Comparison of ENCODE assay signal across 24 cellular contexts in genomic region chr11:18771266-18772035, GRCh38. TPM values are rescaled to one million over a fixed set of nuclear protein-coding genes. Genes with fewer than 3 reads are reported as not detected.
DNase-seq lines count a peak whose midpoint lies in the region; ATAC-seq, FAIRE-seq and TF ChIP-seq lines count a peak whose summit lies in the region.
"Had no signal": no experiment of that assay in that cellular context is flagged by ENCODE, and none has a peak within 500 bp of the region (broad histone marks: within the 10 kb centered on the region; RNA-seq: fewer than 3 reads in every experiment).

No MANE protein-coding gene starts in this region.

- TF ChIP-seq RAD21 in GM12878 (IDR thresholded peaks at IDR 0.05; ENCODE audit: insufficient read depth, low read depth, low read length): no peak

- no peak overlapping the region for H3K4me3 ChIP-seq in GM12878
- H3K4me3 ChIP-seq in CD8-positive, alpha-beta T cell (ENCODE audit: low read depth, low read length): no peak overlapping the region
- H3K4me3 ChIP-seq: BLaER1 had no signal

- no peak for TF ChIP-seq EP300 in GM12878 (IDR thresholded peaks at IDR 0.05; ENCODE audit: borderline replicate concordance in 1 of 2, control insufficient read depth in 1 of 2, low read depth in 2 of 2, low read length in 2 of 2)

- CTCF ChIA-PET in GM12878 (lab: Yijun Ruan, JAX): interaction anchor here (0.8 to 24.2 kb wide), 10 partner anchors 9 to 527 kb away, joined by 3 to 494 read pairs (median 4); no protein-coding TSS in a partner anchor
- CTCF ChIA-PET in CD4-positive, alpha-beta T cell (lab: Charles Lee): no interaction called here
- CTCF ChIA-PET in CD8-positive, alpha-beta T cell (lab: Charles Lee): interaction anchor here (1.3 to 1.8 kb wide), 3 partner anchors 9 to 663 kb away, joined by 3 to 5 read pairs (median 3); no protein-coding TSS in a partner anchor

- 68% methylated on average over 13 of the region's 13 CpGs for WGBS in GM12878 (ENCODE audit: insufficient coverage, insufficient replicate concordance, low lambda C conversion rate, missing lambda C conversion rate)

- no TSS peak for BruUV-seq in GM12878 (replicated peaks; lab: Mats Ljungman, UMichigan)

- no peaks in the 10 kb centered on the region; the same call in 2 of the 3 replicates for H3K9me3 ChIP-seq in GM12878 (replicated peaks; ENCODE audit: control insufficient read depth, insufficient read depth, low read length)
- no peaks in the 10 kb centered on the region for H3K9me3 ChIP-seq in CD4-positive, alpha-beta T cell (ENCODE audit: control insufficient read depth, low read length)
- H3K9me3 ChIP-seq in CD8-positive, alpha-beta T cell (ENCODE audit: low read length): no peaks in the 10 kb centered on the region
- H3K9me3 ChIP-seq: BLaER1 had no signal

- intact Hi-C loops in GM12878 (cut with micrococcal nuclease; ENCODE audit: unreplicated experiment): no loop called here
- intact Hi-C loops in CD4-positive, alpha-beta T cell (cut with DNase I, micrococcal nuclease): no loop called here
- intact Hi-C loops in CD8-positive, alpha-beta T cell (cut with DNase I, micrococcal nuclease): no loop called here

- no peak for FAIRE-seq in GM12878 (lab: Jason Lieb, UNC)

- no peak for TF ChIP-seq POLR2A in GM12878 (IDR thresholded peaks at IDR 0.05; ENCODE audit: low read depth, low read length)

- no peaks in the 10 kb centered on the region for H3K27me3 ChIP-seq in GM12878 (replicated peaks in 1 of 2; ENCODE audit: control insufficient read depth in 2 of 2, insufficient read depth in 2 of 2, low read length in 1 of 2)
- peaks cover 7% of the 10 kb centered on the region for H3K27me3 ChIP-seq in foreskin keratinocyte
- H3K27me3 ChIP-seq in CD4-positive, alpha-beta T cell (ENCODE audit: control insufficient read depth, insufficient read depth, low read length): no peaks in the 10 kb centered on the region
- H3K27me3 ChIP-seq in CD8-positive, alpha-beta T cell (ENCODE audit: insufficient read depth, low read length): no peaks in the 10 kb centered on the region
- H3K27me3 ChIP-seq: BLaER1 had no signal

- no peaks in the 10 kb centered on the region for H3K36me3 Mint-ChIP-seq in CD4-positive, alpha-beta T cell (ENCODE audit: low read depth)
- H3K36me3 Mint-ChIP-seq in CD8-positive, alpha-beta T cell: no peaks in the 10 kb centered on the region
- H3K36me3 Mint-ChIP-seq: CD4-positive, alpha-beta memory T cell had no signal

- SMC1A ChIA-PET in GM12878 (lab: Charles Lee; ENCODE audit: uncharacterized antibody, unreplicated experiment): interaction anchor here (0.9 to 1.9 kb wide), 6 partner anchors 9 to 49 kb away, joined by 3 to 5 read pairs (median 4); no protein-coding TSS in a partner anchor

- H3K9me3 Mint-ChIP-seq in CD4-positive, alpha-beta T cell: no peaks in the 10 kb centered on the region
- H3K9me3 Mint-ChIP-seq in CD8-positive, alpha-beta T cell: no peaks in the 10 kb centered on the region
- H3K9me3 Mint-ChIP-seq: CD4-positive, alpha-beta memory T cell had no signal

- no peaks in the 10 kb centered on the region for H4K20me1 ChIP-seq in GM12878 (ENCODE audit: control insufficient read depth, insufficient read depth)
- H4K20me1 ChIP-seq: BLaER1 had no signal

- H3K4me1 ChIP-seq in GM12878 (ENCODE audit: control insufficient read depth, insufficient read depth, low read length) (peaks cover 38% of the 10 kb centered on the region), foreskin keratinocyte (no peaks in the 10 kb centered on the region)
- no peaks in the 10 kb centered on the region for H3K4me1 ChIP-seq in CD8-positive, alpha-beta T cell (ENCODE audit: insufficient read depth, low read length)

- H3K9ac ChIP-seq in GM12878 (ENCODE audit: control insufficient read depth, insufficient read depth, low read length): no peak overlapping the region
- H3K9ac ChIP-seq: BLaER1 had no signal

- in situ Hi-C loops in GM12878 (cut with MboI): no loop called here

- H3K79me2 ChIP-seq in GM12878 (ENCODE audit: control insufficient read depth, insufficient read depth, low read length): no peaks in the 10 kb centered on the region

- H3K27ac ChIP-seq in GM12878 (ENCODE audit: control insufficient read depth, insufficient read depth) (no peak overlapping the region), foreskin keratinocyte (no peak overlapping the region)
- H3K27ac ChIP-seq in CD4-positive, alpha-beta T cell (ENCODE audit: low read depth, low read length): no peak overlapping the region
- no peak overlapping the region for H3K27ac ChIP-seq in CD8-positive, alpha-beta T cell (ENCODE audit: low read depth, low read length)
- H3K27ac ChIP-seq: 22Rv1, BLaER1 had no signal

- POLR2A ChIA-PET in GM12878 (lab: Charles Lee): interaction anchor here (1.5 kb wide), 1 partner anchor 23 kb away, joined by 5 read pairs; no protein-coding TSS in a partner anchor
- POLR2A ChIA-PET in CD4-positive, alpha-beta T cell (lab: Charles Lee): no interaction called here
- POLR2A ChIA-PET in CD8-positive, alpha-beta T cell (lab: Charles Lee): interaction anchor here (0.7 kb wide), 1 partner anchor 23 kb away, joined by 3 read pairs; no protein-coding TSS in a partner anchor

- H3K27ac Mint-ChIP-seq in CD4-positive, alpha-beta T cell: no peak overlapping the region
- no peak overlapping the region for H3K27ac Mint-ChIP-seq in CD8-positive, alpha-beta T cell
- H3K27ac Mint-ChIP-seq: HFFc6 had no signal

- peak; percentile 10 for DNase-seq in DMS53 (lab: John Stamatoyannopoulos, UW)
- no peak for DNase-seq in DMS53 treated with DMSO at 0.1 percent for 48 hours (lab: John Stamatoyannopoulos, UW; ENCODE audit: unreplicated experiment)
- DNase-seq in GM12878 (ENCODE audit: low read depth, low spot score): no peak
- DNase-seq in foreskin keratinocyte: peak in 1 of 2 donors; percentile 71
- peak; percentile 81 for DNase-seq in putamen (ENCODE audit: low spot score)
- no peak for DNase-seq in CD4-positive, alpha-beta T cell
- no peak for DNase-seq in CD8-positive, alpha-beta T cell
- no peak for DNase-seq in NCI-H1417 treated with DMSO at 0.1 percent for 48 hours (lab: John Stamatoyannopoulos, UW)
- DNase-seq: ACHN; CD4-positive, alpha-beta memory T cell; DMS153; GDM1; H7; MM.1S; NCI-H1092; NCI-H1436 treated with DMSO at 0.1 percent for 48 hours; NCI-H2029 treated with DMSO at 0.1 percent for 48 hours; NCI-H226; NCI-H510A treated with DMSO at 0.1 percent for 48 hours; NCI-H774 had no signal

- H3K27me3 Mint-ChIP-seq in CD4-positive, alpha-beta T cell: peaks cover 18% of the 10 kb centered on the region
- H3K27me3 Mint-ChIP-seq in CD8-positive, alpha-beta T cell (ENCODE audit: low read depth): peaks cover 20% of the 10 kb centered on the region

- H3K4me1 Mint-ChIP-seq in CD4-positive, alpha-beta T cell (ENCODE audit: low read depth): no peaks in the 10 kb centered on the region
- no peaks in the 10 kb centered on the region for H3K4me1 Mint-ChIP-seq in CD8-positive, alpha-beta T cell (ENCODE audit: low read depth)
- H3K4me1 Mint-ChIP-seq: CD4-positive, alpha-beta memory T cell had no signal

- TF ChIP-seq CTCF in GM12878 (IDR thresholded peaks at IDR 0.05 in 2 of 3, conservative IDR thresholded peaks at IDR 0.05 in 1 of 3; ENCODE audit: control insufficient read depth in 2 of 3, extremely low read depth in 1 of 3, insufficient read depth in 1 of 3, low read depth in 3 of 3, low read length in 3 of 3): no peak
- TF ChIP-seq CTCF in foreskin keratinocyte (conservative IDR thresholded peaks at IDR 0.05): no peak
- TF ChIP-seq CTCF in CD4-positive, alpha-beta T cell (IDR thresholded peaks at IDR 0.05): no peak
- no peak for TF ChIP-seq CTCF in CD8-positive, alpha-beta T cell (IDR thresholded peaks at IDR 0.05)

- H2AFZ ChIP-seq in GM12878 (ENCODE audit: control insufficient read depth, low read depth, low read length): no peak overlapping the region

- H3K4me3 Mint-ChIP-seq in CD4-positive, alpha-beta T cell: no peak overlapping the region
- no peak overlapping the region for H3K4me3 Mint-ChIP-seq in CD8-positive, alpha-beta T cell
- H3K4me3 Mint-ChIP-seq: CD4-positive, alpha-beta memory T cell; HFFc6 had no signal

- ATAC-seq in GM12878 (no peak), foreskin keratinocyte (peak; percentile 74)
- ATAC-seq in CD4-positive, alpha-beta T cell (ENCODE audit: poor library complexity): no peak
- no peak for ATAC-seq in CD8-positive, alpha-beta T cell
- ATAC-seq: Panc1 had no signal

- no peak overlapping the region for H3K4me2 ChIP-seq in GM12878 (ENCODE audit: control insufficient read depth, insufficient read depth)
- H3K4me2 ChIP-seq: BLaER1 had no signal

- RAD21 ChIA-PET in GM12878 (lab: Charles Lee; ENCODE audit: unreplicated experiment): interaction anchor here (1.2 kb wide), 1 partner anchor 40 kb away, joined by 4 read pairs; no protein-coding TSS in a partner anchor

- H3K36me3 ChIP-seq in GM12878 (ENCODE audit: control insufficient read depth in 2 of 2, insufficient read depth in 2 of 2, low read length in 1 of 2): no peaks in the 10 kb centered on the region
- no peaks in the 10 kb centered on the region for H3K36me3 ChIP-seq in CD8-positive, alpha-beta T cell (ENCODE audit: insufficient read depth, low read length)
- H3K36me3 ChIP-seq: BLaER1 had no signal

RNA-seq across cellular contexts. Expression of gene PTPN5, which starts 20.1 kb away (rescaled TPM):
- not detected in 2 replicates for total RNA-seq in GM12878 (2013; cell fraction: nucleolus; rRNA removed)
- total RNA-seq in GM12878 (2014; rRNA removed) (not detected in 2 replicates), GM12878 (2014; rRNA removed; fragmentation: Illumina TruSeq; extraction: Trizol) (not detected in 2 replicates), GM12878 (2021) (not detected in 2 replicates), foreskin keratinocyte (not detected in 2 replicates)
- polyA plus RNA-seq in GM12878 (2011; ENCODE audit: low read depth): not detected
- polyA plus RNA-seq in GM12878 (2011; rRNA removed) (0.04 TPM in 2 replicates), GM12878 (2014; fragmentation: Illumina TruSeq; extraction: Trizol) (0.06 TPM in 1 of 2 replicates, not detected in the other), GM12878 (2014; fragmentation: Nextera tagmentation; extraction: Ambion mirVana) (not detected), GM12878 (2014; rRNA removed) (not detected in 2 replicates), GM12878 (2016; fragmentation: Nextera tagmentation; extraction: Ambion mirVana) (under 1 TPM in 1 of 2 experiments, not detected in 1; 0.05 TPM), foreskin keratinocyte (not detected in 2 replicates)
- polyA plus RNA-seq in GM12878 (2011; cell fraction: cytosol; rRNA removed): 0.01 and 0.03 TPM in 2 replicates
- polyA plus RNA-seq in GM12878 (2011; cell fraction: nucleus; rRNA removed): 0.13 and 0.15 TPM in 2 replicates
- not detected in 2 replicates for polyA plus RNA-seq in GM12878 (2012)
- polyA minus RNA-seq in GM12878 (2011; rRNA and poly(A)+ RNA removed): not detected in 2 replicates
- polyA minus RNA-seq in GM12878 (2011; cell fraction: cytosol; rRNA and poly(A)+ RNA removed): not detected in 2 replicates
- not detected in 2 replicates for polyA minus RNA-seq in GM12878 (2011; cell fraction: nucleus; rRNA and poly(A)+ RNA removed)
- not detected for total RNA-seq in CD4-positive, alpha-beta T cell
- total RNA-seq in CD8-positive, alpha-beta T cell: not detected
- total RNA-seq: CD4-positive, alpha-beta memory T cell; HFFc6 had no signal
- polyA plus RNA-seq: CD4-positive, alpha-beta memory T cell had no signal

RNA-seq across cellular contexts. Expression of gene IGSF22, which starts 45.5 kb away (rescaled TPM):
- total RNA-seq in GM12878 (2013; cell fraction: nucleolus; rRNA removed): not detected in 2 replicates
- not detected in 2 replicates for total RNA-seq in GM12878 (2014; rRNA removed)
- not detected in 2 replicates for total RNA-seq in GM12878 (2014; rRNA removed; fragmentation: Illumina TruSeq; extraction: Trizol)
- not detected in 2 replicates for total RNA-seq in GM12878 (2021)
- not detected for polyA plus RNA-seq in GM12878 (2011; ENCODE audit: low read depth)
- polyA plus RNA-seq in GM12878 (2011; rRNA removed): not detected in 2 replicates
- polyA plus RNA-seq in GM12878 (2011; cell fraction: cytosol; rRNA removed): 0.01 TPM in 1 of 2 replicates, not detected in the other
- not detected in 2 replicates for polyA plus RNA-seq in GM12878 (2011; cell fraction: nucleus; rRNA removed)
- 0.14 and 0.36 TPM in 2 replicates for polyA plus RNA-seq in GM12878 (2012)
- not detected in 2 replicates for polyA plus RNA-seq in GM12878 (2014; fragmentation: Illumina TruSeq; extraction: Trizol)
- polyA plus RNA-seq in GM12878 (2014; fragmentation: Nextera tagmentation; extraction: Ambion mirVana): under 1 TPM; 0.02 to 0.18 TPM
- not detected in 2 replicates for polyA plus RNA-seq in GM12878 (2014; rRNA removed)
- polyA plus RNA-seq in GM12878 (2016; fragmentation: Nextera tagmentation; extraction: Ambion mirVana): not detected
- not detected in 2 replicates for polyA minus RNA-seq in GM12878 (2011; rRNA and poly(A)+ RNA removed)
- polyA minus RNA-seq in GM12878 (2011; cell fraction: cytosol; rRNA and poly(A)+ RNA removed): not detected in 2 replicates
- not detected in 2 replicates for polyA minus RNA-seq in GM12878 (2011; cell fraction: nucleus; rRNA and poly(A)+ RNA removed)
- total RNA-seq in foreskin keratinocyte: 0.27 and 0.46 TPM in 2 replicates
- polyA plus RNA-seq in foreskin keratinocyte: 0.42 and 0.47 TPM in 2 replicates
- 1 to 10 TPM; 4.0 to 5.0 TPM for total RNA-seq in CD4-positive, alpha-beta T cell
- 1 to 10 TPM; 2.9 to 4.1 TPM for total RNA-seq in CD8-positive, alpha-beta T cell
- total RNA-seq: HFFc6 had no signal

Comparison
In these comparisons a context has a peak if more than half of its experiments do, and no peak if none do; other contexts are left out.
1. DNase-seq: peak in DMS53 (single experiment) and putamen (single experiment); none in DMS53 treated with DMSO at 0.1 percent for 48 hours (single experiment), GM12878 (single experiment), CD4-positive, alpha-beta T cell (0 of 10), CD8-positive, alpha-beta T cell (0 of 7) and NCI-H1417 treated with DMSO at 0.1 percent for 48 hours (single experiment).